In the genomic region with DNA sequence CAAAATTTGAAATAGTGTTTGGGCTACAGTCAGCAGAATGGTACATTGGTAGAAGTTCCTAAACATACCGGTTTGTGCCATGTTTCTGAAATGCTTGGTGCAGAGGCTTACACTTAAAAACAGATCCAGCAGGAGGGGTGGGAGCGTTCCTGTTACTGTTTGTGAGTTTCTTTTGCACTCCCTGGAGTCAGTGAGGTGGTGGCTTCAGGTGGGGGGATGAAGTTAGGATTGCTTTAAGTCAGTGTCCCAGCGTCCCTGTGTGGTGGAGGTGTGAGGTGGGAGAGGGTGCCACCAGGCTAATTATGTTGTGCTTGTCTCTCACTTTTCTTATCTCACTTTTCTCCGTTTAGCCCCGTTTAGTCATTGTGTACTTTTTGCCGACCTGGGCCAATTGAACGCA, we compare ENCODE assay signal across 13 cellular contexts.
"Had no signal": no experiment of that assay in that cellular context is flagged by ENCODE, and none has a peak within 500 bp of the region (broad histone marks: within the 10 kb centered on the region; RNA-seq: fewer than 3 reads in every experiment).

No MANE protein-coding gene starts in this region.

- H3K9me3 Mint-ChIP-seq: neural crest cell; stimulated activated effector memory CD8-positive, alpha-beta T cell treated with anti-CD3 and anti-CD28 coated beads, Interleukin-12 subunit alpha, Interleukin-12 subunit beta, amount 100 ng/mL, for 72 hours; T-helper 1 cell treated with Interleukin-12 subunit alpha and Interleukin-12 subunit beta and Interleukin-4 antibody, amounts not matched to agents 30 μg/mL and 1 μg/mL, for 36 hours had no signal

- H3K27me3 Mint-ChIP-seq: activated naive CD8-positive, alpha-beta T cell treated with anti-CD3 and anti-CD28 coated beads, Interleukin-2, amount 10 ng/mL, durations not matched to agents 7 days and 5 days had no signal

- DNase-seq: activated CD4-positive, alpha-beta T cell treated with anti-CD3 and anti-CD28 coated beads, Interleukin-2, amount 50 U/mL, for 1 hour; activated CD4-positive, CD25-positive, alpha-beta regulatory T cell; activated naive CD8-positive, alpha-beta T cell treated with anti-CD3 and anti-CD28 coated beads, Interleukin-2, amount 10 ng/mL, durations not matched to agents 7 days and 5 days; activated T-cell treated with anti-CD3 and anti-CD28 coated beads for 4 hours; anterior cingulate cortex; small intestine; tibial artery had no signal

- H3K4me3 ChIP-seq: right atrium auricular region, tibial artery, vagina had no signal

- ATAC-seq: esophagus mucosa; stimulated activated effector memory CD8-positive, alpha-beta T cell treated with anti-CD3 and anti-CD28 coated beads, Interleukin-12 subunit alpha, Interleukin-12 subunit beta, amount 100 ng/mL, for 72 hours had no signal

- H3K36me3 ChIP-seq: right atrium auricular region, tibial artery, vagina had no signal

- H3K27me3 ChIP-seq: right atrium auricular region, tibial artery, vagina had no signal

- H3K27ac ChIP-seq: tibial artery, vagina had no signal

- H3K27ac Mint-ChIP-seq: activated naive CD8-positive, alpha-beta T cell treated with anti-CD3 and anti-CD28 coated beads, Interleukin-2, amount 10 ng/mL, durations not matched to agents 7 days and 5 days; stimulated activated effector memory CD8-positive, alpha-beta T cell treated with anti-CD3 and anti-CD28 coated beads, Interleukin-12 subunit alpha, Interleukin-12 subunit beta, amount 100 ng/mL, for 72 hours; T-helper 1 cell treated with Interleukin-12 subunit alpha and Interleukin-12 subunit beta and Interleukin-4 antibody, amounts not matched to agents 30 μg/mL and 1 μg/mL, for 36 hours had no signal

- H3K9me3 ChIP-seq: right atrium auricular region, tibial artery, vagina had no signal

- H3K4me3 Mint-ChIP-seq: activated naive CD8-positive, alpha-beta T cell treated with anti-CD3 and anti-CD28 coated beads, Interleukin-2, amount 10 ng/mL, durations not matched to agents 7 days and 5 days; neural crest cell; stimulated activated effector memory CD8-positive, alpha-beta T cell treated with anti-CD3 and anti-CD28 coated beads, Interleukin-12 subunit alpha, Interleukin-12 subunit beta, amount 100 ng/mL, for 72 hours; T-helper 1 cell treated with Interleukin-12 subunit alpha and Interleukin-12 subunit beta and Interleukin-4 antibody, amounts not matched to agents 30 μg/mL and 1 μg/mL, for 36 hours had no signal
